In genomic region chr11:103078710-103079109, GRCh38 we compare ENCODE assay signal across 20 cellular contexts. TPM values are rescaled to one million over a fixed set of nuclear protein-coding genes. Genes with fewer than 3 reads are reported as not detected.
DNase-seq lines count a peak whose midpoint lies in the region; ATAC-seq, FAIRE-seq and TF ChIP-seq lines count a peak whose summit lies in the region.
"Had no signal": no experiment of that assay in that cellular context is flagged by ENCODE, and none has a peak within 500 bp of the region (broad histone marks: within the 10 kb centered on the region; RNA-seq: fewer than 3 reads in every experiment).

No MANE protein-coding gene starts in this region.

- no peaks in the 10 kb centered on the region for H3K4me1 ChIP-seq in mucosa of descending colon (ENCODE audit: low read depth)
- H3K4me1 ChIP-seq: BE2C had no signal

- intact Hi-C loops in mucosa of descending colon (cut with DNase I, micrococcal nuclease), result no loop called here

- ATAC-seq in esophagus mucosa (peak; percentile 95), mucosa of descending colon (peak; percentile 24), GM19035 (IDR thresholded peaks at IDR 0.05; ENCODE audit: unreplicated experiment) (no peak)
- ATAC-seq: A549; CD8-positive, alpha-beta T cell; HCT116 had no signal

- H3K9me3 Mint-ChIP-seq in HFFc6, result no peaks in the 10 kb centered on the region
- H3K9me3 Mint-ChIP-seq: CD8-positive, alpha-beta T cell had no signal

- peak overlapping the region; percentile 4; the same call in 1 of the 2 replicates for H3K27ac Mint-ChIP-seq in HFFc6
- H3K27ac Mint-ChIP-seq: CD8-positive, alpha-beta T cell had no signal

- no peak overlapping the region for H3K4me3 Mint-ChIP-seq in HFFc6
- H3K4me3 Mint-ChIP-seq: CD8-positive, alpha-beta T cell had no signal

- H3K36me3 ChIP-seq in bronchial epithelial cell (ENCODE audit: control insufficient read depth, insufficient read depth, low read length), result peaks cover 5% of the 10 kb centered on the region
- no peaks in the 10 kb centered on the region for H3K36me3 ChIP-seq in mucosa of descending colon (ENCODE audit: low read depth)

- H3K27me3 Mint-ChIP-seq in HFFc6 (ENCODE audit: insufficient read depth), result no peaks in the 10 kb centered on the region

- no peaks in the 10 kb centered on the region for H3K9me3 ChIP-seq in mucosa of descending colon
- H3K9me3 ChIP-seq: A549, BE2C had no signal

- H3K27me3 ChIP-seq in bronchial epithelial cell (ENCODE audit: control insufficient read depth, insufficient read depth, low read length), result no peaks in the 10 kb centered on the region
- H3K27me3 ChIP-seq: BE2C had no signal

- DNase-seq in HFFc6 (no peak), bronchial epithelial cell (ENCODE audit: low read depth) (peak; percentile 47), mucosa of descending colon (no peak), NCI-H774 (lab: John Stamatoyannopoulos, UW) (no peak), MV-4-11 (lab: John Stamatoyannopoulos, UW) (no peak)
- DNase-seq: BE2C; CD8-positive, alpha-beta T cell; COR-L47; DMS153; DMS79 treated with DMSO at 0.1 percent for 48 hours; EL; IMR-90 had no signal

- TF ChIP-seq CTCF in HFFc6 (IDR thresholded peaks at IDR 0.05) (no peak), bronchial epithelial cell (IDR thresholded peaks at IDR 0.05; ENCODE audit: insufficient read depth, low read length, severe bottlenecking) (no peak), mucosa of descending colon (IDR thresholded peaks at IDR 0.05) (no peak)

- H3K4me3 ChIP-seq in bronchial epithelial cell (ENCODE audit: low read depth, low read length) (no peak overlapping the region), mucosa of descending colon (no peak overlapping the region)
- H3K4me3 ChIP-seq: A549 had no signal

- H3K36me3 Mint-ChIP-seq in HFFc6 (ENCODE audit: low read depth), result peaks cover 30% of the 10 kb centered on the region

- peak; percentile 47 for FAIRE-seq in bronchial epithelial cell (lab: Jason Lieb, UNC)
- FAIRE-seq: A549, D721Med, G401.6, GM12891, H54 had no signal

- H3K4me1 Mint-ChIP-seq in HFFc6 (ENCODE audit: low read depth), result peaks cover 29% of the 10 kb centered on the region

RNA-seq across cellular contexts. Expression of gene DCUN1D5, which starts 13.2 kb away (rescaled TPM):
- total RNA-seq in HFFc6 (2021; fragmentation: NEBNext Ultra II Directional; extraction: Animal tissue kit (Norgen Biotek cat#: 25700)), result 10 to 100 TPM; 37.5 to 46.1 (median 40.1) TPM
- total RNA-seq in bronchial epithelial cell, result 107 and 137 TPM in 2 replicates
- 31.4 TPM for total RNA-seq in esophagus mucosa
- 10 to 100 TPM in 2 of 3 donors, 1 to 10 TPM in 1; 9.4 to 18.9 (median 14.5) TPM for total RNA-seq in mucosa of descending colon

RNA-seq across cellular contexts. Expression of gene DYNC2H1, which starts 30.5 kb away (rescaled TPM):
- total RNA-seq in HFFc6 (2021; fragmentation: NEBNext Ultra II Directional; extraction: Animal tissue kit (Norgen Biotek cat#: 25700)), result 10 to 100 TPM; 10.9 to 14.0 (median 12.3) TPM
- total RNA-seq in bronchial epithelial cell (11.6 and 19.3 TPM in 2 replicates), esophagus mucosa (7.9 TPM), mucosa of descending colon (10 to 100 TPM in 1 of 3 donors, 1 to 10 TPM in 2; 2.3 to 12.4 (median 5.0) TPM)
